Comparison of ENCODE assay signal across 8 cellular contexts in genomic region chr20:53839423-53840176, GRCh38.
DNase-seq lines count a peak whose midpoint lies in the region; ATAC-seq lines count a peak whose summit lies in the region.

No MANE protein-coding gene starts in this region.

- DNase-seq in CD1c-positive myeloid dendritic cell (ENCODE audit: extremely low spot score) (peak; percentile 64), GM03348 (ENCODE audit: low spot score) (no peak), NCI-H2171 (lab: John Stamatoyannopoulos, UW) (no peak), ecto neural progenitor cell (ENCODE audit: low spot score) (no peak)
- peak; percentile 27 to 37 for DNase-seq in activated CD8-positive, alpha-beta memory T cell treated with anti-CD3 and anti-CD28 coated beads for 1 hour (ENCODE audit: extremely low read depth in 1 of 2, low read depth in 1 of 2)

- H3K4me1 ChIP-seq in iPS-15b (ENCODE audit: control insufficient read depth, insufficient read depth, low read length), result no peaks in the 10 kb centered on the region

- ATAC-seq in GM21526 (IDR thresholded peaks at IDR 0.05; ENCODE audit: low FRiP score, unreplicated experiment), result peak; percentile 64

- H3K4me3 ChIP-seq in iPS-15b (ENCODE audit: low read depth, low read length), result no peak overlapping the region

- peak overlapping the region; percentile 8 for H3K9ac ChIP-seq in iPS-15b (ENCODE audit: low read depth, low read length)

- H3K9me3 ChIP-seq in KOPT-K1 (ENCODE audit: insufficient read depth, low read length, poor library complexity, severe bottlenecking) (peaks cover 5% of the 10 kb centered on the region), iPS-15b (ENCODE audit: control insufficient read depth, insufficient read depth, low read length) (no peaks in the 10 kb centered on the region)

- peak overlapping the region; percentile 56 for H3K27ac ChIP-seq in KOPT-K1 (ENCODE audit: low read depth, low read length, poor library complexity, severe bottlenecking)

- no peaks in the 10 kb centered on the region for H3K27me3 ChIP-seq in iPS-15b (ENCODE audit: control insufficient read depth, insufficient read depth, low read length)

- H3K36me3 ChIP-seq in KOPT-K1 (ENCODE audit: insufficient read depth, low read length) (no peaks in the 10 kb centered on the region), iPS-15b (ENCODE audit: control insufficient read depth, insufficient read depth, low read length) (no peaks in the 10 kb centered on the region)

Comparison
In these comparisons a context has a peak if more than half of its experiments do, and no peak if none do; other contexts are left out.
1. DNase-seq: peak in CD1c-positive myeloid dendritic cell (single experiment) and activated CD8-positive, alpha-beta memory T cell treated with anti-CD3 and anti-CD28 coated beads for 1 hour (2 of 2); none in GM03348 (single experiment), NCI-H2171 (single experiment) and ecto neural progenitor cell (single experiment).